Comparison of ENCODE assay signal across 19 cellular contexts in the genomic region with DNA sequence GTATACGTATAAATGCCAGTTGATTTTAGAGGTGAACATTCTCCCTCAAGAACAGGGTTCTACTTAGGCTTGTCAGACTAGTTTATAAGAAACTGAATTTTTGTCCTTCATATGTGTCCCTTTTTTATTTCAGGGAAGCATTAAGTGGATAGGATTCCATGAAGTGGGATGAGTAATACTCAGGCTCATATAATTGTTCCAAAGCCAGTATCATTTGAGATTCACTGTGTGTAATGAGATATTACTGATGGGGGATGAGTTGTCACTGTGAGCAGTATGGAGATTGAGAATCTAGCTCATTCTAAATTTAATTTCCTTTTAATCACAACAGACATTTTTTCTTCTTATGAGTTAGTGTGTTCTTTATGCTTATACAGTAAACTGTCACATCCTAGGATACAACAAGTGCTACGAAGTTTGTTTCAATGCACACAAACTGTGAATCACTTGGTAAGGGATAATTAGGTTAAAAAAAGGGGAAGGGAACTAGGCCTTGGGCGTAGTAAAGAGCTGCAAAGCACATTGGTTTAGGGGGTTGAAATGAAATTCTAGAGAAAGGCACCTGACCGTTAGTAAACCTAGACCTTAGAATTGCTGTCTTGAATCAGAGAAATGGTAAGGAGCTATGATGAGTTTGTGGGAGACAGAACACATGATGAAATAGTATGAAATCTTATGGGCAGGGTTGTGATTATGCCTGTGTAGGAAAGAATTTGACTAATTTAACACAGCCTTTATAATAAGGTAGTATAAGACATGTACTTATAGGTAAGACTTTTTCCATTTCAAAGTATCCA.
DNase-seq lines count a peak whose midpoint lies in the region; ATAC-seq and TF ChIP-seq lines count a peak whose summit lies in the region.
"Had no signal": no experiment of that assay in that cellular context is flagged by ENCODE, and none has a peak within 500 bp of the region (broad histone marks: within the 10 kb centered on the region; RNA-seq: fewer than 3 reads in every experiment).

No MANE protein-coding gene starts in this region.

- no peak overlapping the region for H3K9ac ChIP-seq in HCT116 (ENCODE audit: low read length)
- H3K9ac ChIP-seq: BLaER1 treated with 17β-estradiol and CSF1 and Interleukin-3, amounts not matched to agents 10 nM and 100 nM had no signal

- peak overlapping the region in 2 of 3 donors; percentile 12 to 67 for H3K27ac Mint-ChIP-seq in CD4-positive, CD25-positive, alpha-beta regulatory T cell
- peak overlapping the region; percentile 37 for H3K27ac Mint-ChIP-seq in activated naive CD8-positive, alpha-beta T cell
- H3K27ac Mint-ChIP-seq: endodermal cell had no signal

- ATAC-seq in CD4-positive, CD25-positive, alpha-beta regulatory T cell (ENCODE audit: low read depth in 2 of 2): no peak
- ATAC-seq in HCT116 (no peak), right cardiac atrium (no peak), HG02840 (IDR thresholded peaks at IDR 0.05; ENCODE audit: low FRiP score, unreplicated experiment) (no peak)
- ATAC-seq: left colon had no signal

- H3K27me3 Mint-ChIP-seq in CD4-positive, CD25-positive, alpha-beta regulatory T cell: no peaks in the 10 kb centered on the region
- H3K27me3 Mint-ChIP-seq in activated naive CD8-positive, alpha-beta T cell: no peaks in the 10 kb centered on the region
- H3K27me3 Mint-ChIP-seq: naive B cell had no signal

- no peak overlapping the region for H2AFZ ChIP-seq in HCT116 (ENCODE audit: low read depth, low read length, poor library complexity, severe bottlenecking)

- CTCF ChIA-PET in HCT116 (lab: Charles Lee): no interaction called here
- CTCF ChIA-PET in GM10248 (lab: Yijun Ruan, JAX): interaction anchor here (0.6 to 1.4 kb wide), 3 partner anchors 9 to 38 kb away, joined by 3 to 4 read pairs (median 3); no protein-coding TSS in a partner anchor

- H3K27ac ChIP-seq in CD4-positive, CD25-positive, alpha-beta regulatory T cell (ENCODE audit: insufficient read depth, low read length, poor library complexity, severe bottlenecking): no peak overlapping the region
- H3K27ac ChIP-seq in HCT116 (ENCODE audit: low read depth, low read length) (no peak overlapping the region), right cardiac atrium (ENCODE audit: low read length) (no peak overlapping the region)
- H3K27ac ChIP-seq: BLaER1 treated with 17β-estradiol and CSF1 and Interleukin-3, amounts not matched to agents 10 nM and 100 nM; brain microvascular endothelial cell; Peyer's patch; vagina had no signal

- no peak for TF ChIP-seq POLR2A in HCT116 (IDR thresholded peaks at IDR 0.05; ENCODE audit: borderline replicate concordance, extremely low read depth, insufficient read depth, insufficient read length)

- POLR2A ChIA-PET in HCT116 (lab: Charles Lee): no interaction called here
- POLR2A ChIA-PET in GM10248 (lab: Yijun Ruan, JAX): no interaction called here

- DNase-seq in CD4-positive, CD25-positive, alpha-beta regulatory T cell: no peak
- DNase-seq in HCT116 (ENCODE audit: low read depth, low spot score) (no peak), fibroblast of the conjunctiva (ENCODE audit: low read depth) (peak; percentile 78), right cardiac atrium (no peak), GM10248 (ENCODE audit: extremely low spot score) (no peak)
- DNase-seq in activated effector memory CD4-positive, alpha-beta T cell treated with Interleukin-2 at 50 U/mL for 16 hours: no peak
- DNase-seq: activated CD4-positive, alpha-beta T cell treated with anti-CD3 and anti-CD28 coated beads for 48 hours; brain microvascular endothelial cell; endodermal cell; left colon; naive B cell; NCI-H1436; NCI-H510A treated with DMSO at 0.1 percent for 48 hours; Peyer's patch; stimulated activated CD4-positive, alpha-beta T cell treated with anti-CD3 and anti-CD28 coated beads, Interleukin-1b, Interleukin-23, amount 100 ng/mL, for 48 hours had no signal

- intact Hi-C loops in HCT116 (cut with micrococcal nuclease) (no loop called here), right cardiac atrium (cut with DNase I) (no loop called here)

- peaks cover 0 to 2% (median 0%) of the 10 kb centered on the region in 7 donors for H3K9me3 Mint-ChIP-seq in CD4-positive, CD25-positive, alpha-beta regulatory T cell
- H3K9me3 Mint-ChIP-seq in activated naive CD8-positive, alpha-beta T cell (ENCODE audit: low read depth): no peaks in the 10 kb centered on the region
- H3K9me3 Mint-ChIP-seq: endodermal cell had no signal

- H3K36me3 Mint-ChIP-seq in CD4-positive, CD25-positive, alpha-beta regulatory T cell: peaks cover 40% of the 10 kb centered on the region
- peaks cover 37% of the 10 kb centered on the region for H3K36me3 Mint-ChIP-seq in activated naive CD8-positive, alpha-beta T cell

- H3K4me1 Mint-ChIP-seq in CD4-positive, CD25-positive, alpha-beta regulatory T cell: peaks cover 8 to 18% (median 12%) of the 10 kb centered on the region in 4 donors
- no peaks in the 10 kb centered on the region for H3K4me1 Mint-ChIP-seq in activated naive CD8-positive, alpha-beta T cell (ENCODE audit: low read depth)
- H3K4me1 Mint-ChIP-seq: naive B cell had no signal

- WGBS in right cardiac atrium: 97% methylated on average over 4 of the region's 4 CpGs

- H3K9me2 ChIP-seq in HCT116 (ENCODE audit: insufficient read depth): no peaks in the 10 kb centered on the region

- H3K36me3 ChIP-seq in CD4-positive, CD25-positive, alpha-beta regulatory T cell (ENCODE audit: control insufficient read depth, insufficient read depth, low read length): peaks cover 17% of the 10 kb centered on the region
- no peaks in the 10 kb centered on the region; a peak in 1 of 4 replicates for H3K36me3 ChIP-seq in HCT116 (ENCODE audit: control insufficient read depth in 1 of 2, insufficient read depth in 2 of 2, low read length in 2 of 2)
- H3K36me3 ChIP-seq: brain microvascular endothelial cell, vagina had no signal

- no peak overlapping the region for H3K4me3 ChIP-seq in CD4-positive, CD25-positive, alpha-beta regulatory T cell (ENCODE audit: low read depth, low read length)
- H3K4me3 ChIP-seq in HCT116 (replicated peaks in 1 of 2; ENCODE audit: low read depth in 1 of 2, low read length in 2 of 2) (no peak overlapping the region), right cardiac atrium (ENCODE audit: low read length) (no peak overlapping the region)
- H3K4me3 ChIP-seq: BLaER1 treated with 17β-estradiol and CSF1 and Interleukin-3, amounts not matched to agents 10 nM and 100 nM; Peyer's patch; vagina had no signal

- H3K79me2 ChIP-seq in HCT116 (ENCODE audit: insufficient read depth, low read length): peaks cover 13% of the 10 kb centered on the region

- no peaks in the 10 kb centered on the region for H3K4me1 ChIP-seq in CD4-positive, CD25-positive, alpha-beta regulatory T cell (ENCODE audit: control insufficient read depth, insufficient read depth, low read length, poor library complexity, severe bottlenecking)
- H3K4me1 ChIP-seq in HCT116 (ENCODE audit: control insufficient read depth in 1 of 2, insufficient read depth in 2 of 2, low read length in 2 of 2) (no peaks in the 10 kb centered on the region), right cardiac atrium (ENCODE audit: control insufficient read depth, insufficient read depth, low read length) (no peaks in the 10 kb centered on the region)
- H3K4me1 ChIP-seq: BLaER1 treated with 17β-estradiol and CSF1 and Interleukin-3, amounts not matched to agents 10 nM and 100 nM; Peyer's patch; vagina had no signal

- H4K20me1 ChIP-seq in HCT116 (ENCODE audit: insufficient read depth): peaks cover 14% of the 10 kb centered on the region; the same call in 1 of the 2 replicates

- no peak for TF ChIP-seq RAD21 in HCT116 (IDR thresholded peaks at IDR 0.05; ENCODE audit: low read depth)

- H3K27me3 ChIP-seq in CD4-positive, CD25-positive, alpha-beta regulatory T cell (ENCODE audit: control insufficient read depth, insufficient read depth, low read length): no peaks in the 10 kb centered on the region
- H3K27me3 ChIP-seq in HCT116 (ENCODE audit: insufficient read depth, low read length): no peaks in the 10 kb centered on the region
- H3K27me3 ChIP-seq in right cardiac atrium (ENCODE audit: control insufficient read depth, insufficient read depth): no peaks in the 10 kb centered on the region
- H3K27me3 ChIP-seq: BLaER1 treated with 17β-estradiol and CSF1 and Interleukin-3, amounts not matched to agents 10 nM and 100 nM; brain microvascular endothelial cell; Peyer's patch; vagina had no signal

- H3K9me3 ChIP-seq in CD4-positive, CD25-positive, alpha-beta regulatory T cell (ENCODE audit: control insufficient read depth in 2 of 2, low read length in 2 of 2): no peaks in the 10 kb centered on the region
- H3K9me3 ChIP-seq in HCT116 (ENCODE audit: control insufficient read depth in 1 of 2, insufficient read depth in 1 of 2, low read depth in 1 of 2, low read length in 2 of 2) (no peaks in the 10 kb centered on the region), right cardiac atrium (ENCODE audit: control insufficient read depth, low read length) (no peaks in the 10 kb centered on the region)
- H3K9me3 ChIP-seq: BLaER1 treated with 17β-estradiol and CSF1 and Interleukin-3, amounts not matched to agents 10 nM and 100 nM; Peyer's patch; vagina had no signal

- TF ChIP-seq CTCF in HCT116 (IDR thresholded peaks at IDR 0.05 in 2 of 3, conservative IDR thresholded peaks at IDR 0.05 in 1 of 3; ENCODE audit: borderline replicate concordance in 1 of 3, insufficient read depth in 1 of 3, low read depth in 2 of 3, low read length in 2 of 3) (no peak), GM10248 (IDR thresholded peaks at IDR 0.05; ENCODE audit: control extremely low read depth, extremely low read depth, low read depth, missing control alignments) (no peak)

- H3K4me2 ChIP-seq in HCT116 (ENCODE audit: low read length): no peak overlapping the region
- H3K4me2 ChIP-seq: BLaER1 treated with 17β-estradiol and CSF1 and Interleukin-3, amounts not matched to agents 10 nM and 100 nM had no signal

- no peak overlapping the region for H3K4me3 Mint-ChIP-seq in CD4-positive, CD25-positive, alpha-beta regulatory T cell
- no peak overlapping the region for H3K4me3 Mint-ChIP-seq in activated naive CD8-positive, alpha-beta T cell
- H3K4me3 Mint-ChIP-seq: endodermal cell, naive B cell had no signal

- RAD21 ChIA-PET in HCT116 (lab: Charles Lee; ENCODE audit: low non-redundant PET in 1 of 2, low total read pairs in 2 of 2, uncharacterized antibody in 2 of 2, unreplicated experiment in 2 of 2): no interaction called here

- BruUV-seq in HCT116 (replicated peaks; lab: Mats Ljungman, UMichigan): no TSS peak

TF ChIP-seq in HCT116, 20 proteins besides CTCF, POLR2A, EP300 and RAD21:
- TF ChIP-seq, protein P1, sequence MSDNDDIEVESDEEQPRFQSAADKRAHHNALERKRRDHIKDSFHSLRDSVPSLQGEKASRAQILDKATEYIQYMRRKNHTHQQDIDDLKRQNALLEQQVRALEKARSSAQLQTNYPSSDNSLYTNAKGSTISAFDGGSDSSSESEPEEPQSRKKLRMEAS (IDR thresholded peaks at IDR 0.05): no peak
- TF ChIP-seq CEBPB (IDR thresholded peaks at IDR 0.05; ENCODE audit: low read depth): peak; percentile 69
